18 cellular contexts compared by ENCODE assay signal in genomic region chr11:118877487-118878173, GRCh38. TPM values are rescaled to one million over a fixed set of nuclear protein-coding genes. Genes with fewer than 3 reads are reported as not detected.
A peak's percentile ranks its signal among the peaks of the same experiment; 100 is the strongest.
DNase-seq lines count a peak whose midpoint lies in the region; ATAC-seq lines count a peak whose summit lies in the region.
"Had no signal": no experiment of that assay in that cellular context is flagged by ENCODE, and none has a peak within 500 bp of the region (broad histone marks: within the 10 kb centered on the region; RNA-seq: fewer than 3 reads in every experiment).

No MANE protein-coding gene starts in this region.

- no peak overlapping the region for H3K4me3 Mint-ChIP-seq in activated CD4-positive, alpha-beta T cell treated with anti-CD3 and anti-CD28 coated beads, Interleukin-2, amount 10 ng/mL, durations not matched to agents 7 days and 5 days
- H3K4me3 Mint-ChIP-seq in activated naive CD8-positive, alpha-beta T cell treated with anti-CD3 and anti-CD28 coated beads, Interleukin-2, amount 10 ng/mL, durations not matched to agents 7 days and 5 days = peak overlapping the region; percentile 81

- H2AFZ ChIP-seq in trophoblast cell (ENCODE audit: insufficient read depth, low read length, poor library complexity) = no peak overlapping the region

- H3K79me2 ChIP-seq in trophoblast cell (ENCODE audit: control insufficient read depth, insufficient read depth, low read length, poor library complexity) = no peaks in the 10 kb centered on the region

- no peak overlapping the region for H3K4me3 ChIP-seq in trophoblast cell (ENCODE audit: low read depth, low read length)
- H3K4me3 ChIP-seq in aorta (ENCODE audit: low read length in 2 of 2) = no peak overlapping the region

- peaks cover 12% of the 10 kb centered on the region for H3K79me1 ChIP-seq in trophoblast cell (ENCODE audit: low read length)

- H3K36me3 ChIP-seq in KOPT-K1 (ENCODE audit: insufficient read depth, low read length) (no peaks in the 10 kb centered on the region), trophoblast cell (ENCODE audit: control insufficient read depth in 1 of 2, insufficient read depth in 2 of 2, low read length in 2 of 2) (no peaks in the 10 kb centered on the region), aorta (ENCODE audit: control insufficient read depth in 1 of 2, insufficient read depth in 2 of 2, low read length in 1 of 2) (no peaks in the 10 kb centered on the region)

- H4K8ac ChIP-seq in trophoblast cell (ENCODE audit: low read depth, low read length) = no peak overlapping the region

- peak overlapping the region; percentile 53 for H2BK12ac ChIP-seq in trophoblast cell (ENCODE audit: low read length)

- no peak overlapping the region for H3K4me2 ChIP-seq in trophoblast cell (ENCODE audit: low read length)

- peak overlapping the region; percentile 92 for H2BK120ac ChIP-seq in trophoblast cell (ENCODE audit: insufficient read depth, low read length, poor library complexity)

- H3K4me1 ChIP-seq in trophoblast cell (ENCODE audit: control insufficient read depth in 1 of 2, insufficient read depth in 2 of 2, low read length in 2 of 2) = peaks cover 7 to 20% of the 10 kb centered on the region in 2 experiments
- H3K4me1 ChIP-seq in aorta (ENCODE audit: control insufficient read depth in 1 of 2, insufficient read depth in 2 of 2, low read length in 2 of 2) = no peaks in the 10 kb centered on the region
- H3K4me1 ChIP-seq: foreskin keratinocyte had no signal

- H3K9me3 ChIP-seq in KOPT-K1 (ENCODE audit: insufficient read depth, low read length, poor library complexity, severe bottlenecking) (no peaks in the 10 kb centered on the region), trophoblast cell (ENCODE audit: insufficient read depth, low read depth, low read length) (peaks cover 5% of the 10 kb centered on the region), aorta (ENCODE audit: control insufficient read depth, low read length) (no peaks in the 10 kb centered on the region)

- WGBS in trophoblast cell (ENCODE audit: extremely low coverage, insufficient coverage, insufficient read length) = no CpG with 5 or more reads among the region's 11 CpGs
- 91% methylated on average over 11 of the region's 11 CpGs for WGBS in aorta, 2 donors

- H3K27ac ChIP-seq in KOPT-K1 (ENCODE audit: low read depth, low read length, poor library complexity, severe bottlenecking) (peak overlapping the region; percentile 88), trophoblast cell (ENCODE audit: low read depth, low read length) (peak overlapping the region; percentile 83), aorta (ENCODE audit: low read depth in 1 of 2, low read length in 2 of 2) (no peak overlapping the region)
- H3K27ac ChIP-seq: foreskin keratinocyte had no signal

- intact Hi-C loops in aorta (cut with DNase I) = no loop called here

- H4K91ac ChIP-seq in trophoblast cell (ENCODE audit: low read depth, low read length) = peak overlapping the region; percentile 90

- H3K27ac Mint-ChIP-seq in activated CD4-positive, alpha-beta T cell treated with anti-CD3 and anti-CD28 coated beads, Interleukin-2, amount 10 ng/mL, durations not matched to agents 7 days and 5 days = peak overlapping the region; percentile 97
- H3K27ac Mint-ChIP-seq in activated naive CD8-positive, alpha-beta T cell treated with anti-CD3 and anti-CD28 coated beads, Interleukin-2, amount 10 ng/mL, durations not matched to agents 7 days and 5 days = peak overlapping the region; percentile 99

- peak overlapping the region; percentile 77 for H2BK5ac ChIP-seq in trophoblast cell (ENCODE audit: low read depth, low read length, poor library complexity)

- peaks cover 91% of the 10 kb centered on the region for H3K4me1 Mint-ChIP-seq in activated CD4-positive, alpha-beta T cell treated with anti-CD3 and anti-CD28 coated beads, Interleukin-2, amount 10 ng/mL, durations not matched to agents 7 days and 5 days
- peaks cover 74% of the 10 kb centered on the region for H3K4me1 Mint-ChIP-seq in activated naive CD8-positive, alpha-beta T cell treated with anti-CD3 and anti-CD28 coated beads, Interleukin-2, amount 10 ng/mL, durations not matched to agents 7 days and 5 days

- CTCF ChIA-PET in activated CD4-positive, alpha-beta T cell treated with anti-CD3 and anti-CD28 coated beads, Interleukin-2, amount 10 ng/mL, durations not matched to agents 7 days and 5 days (lab: Charles Lee) = interaction anchor here (0.6 to 6.5 kb wide), 9 partner anchors 8 to 207 kb away, joined by 3 to 30 read pairs (median 4); no protein-coding TSS in a partner anchor

- H3K14ac ChIP-seq in trophoblast cell (ENCODE audit: low read length) = peak overlapping the region; percentile 56

- peak overlapping the region; percentile 66 for H2AK5ac ChIP-seq in trophoblast cell (ENCODE audit: low read length)

- H3K36me3 Mint-ChIP-seq in activated CD4-positive, alpha-beta T cell treated with anti-CD3 and anti-CD28 coated beads, Interleukin-2, amount 10 ng/mL, durations not matched to agents 7 days and 5 days (ENCODE audit: low read depth) = peaks cover 1% of the 10 kb centered on the region
- peaks cover 1% of the 10 kb centered on the region for H3K36me3 Mint-ChIP-seq in activated naive CD8-positive, alpha-beta T cell treated with anti-CD3 and anti-CD28 coated beads, Interleukin-2, amount 10 ng/mL, durations not matched to agents 7 days and 5 days

- H4K12ac ChIP-seq in trophoblast cell (ENCODE audit: low read depth, low read length) = no peak overlapping the region

- no peak overlapping the region for H3K4ac ChIP-seq in trophoblast cell (ENCODE audit: low read depth, low read length)

- POLR2A ChIA-PET in activated CD4-positive, alpha-beta T cell treated with anti-CD3 and anti-CD28 coated beads, Interleukin-2, amount 10 ng/mL, durations not matched to agents 7 days and 5 days (lab: Charles Lee) = no interaction called here
- POLR2A ChIA-PET in activated naive CD8-positive, alpha-beta T cell treated with anti-CD3 and anti-CD28 coated beads, Interleukin-2, amount 10 ng/mL, durations not matched to agents 7 days and 5 days (lab: Charles Lee) = interaction anchor here (0.6 to 5.7 kb wide), 9 partner anchors 8 to 300 kb away, joined by 3 to 111 read pairs (median 5); partner anchors contain the start of gene DDX6

- DNase-seq in activated CD4-positive, alpha-beta T cell treated with anti-CD3 and anti-CD28 coated beads, Interleukin-2, amount 10 ng/mL, durations not matched to agents 7 days and 5 days = no peak
- no peak for DNase-seq in activated CD4-positive, alpha-beta T cell treated with anti-CD3 and anti-CD28 coated beads, Interleukin-2, amount 50 U/mL, for 4 hours
- no peak for DNase-seq in activated naive CD8-positive, alpha-beta T cell treated with anti-CD3 and anti-CD28 coated beads, Interleukin-2, amount 10 ng/mL, durations not matched to agents 7 days and 5 days
- DNase-seq in trophoblast cell (no peak), aorta (no peak)
- DNase-seq in activated CD4-positive, CD25-positive, alpha-beta regulatory T cell (lab: John Stamatoyannopoulos, UW) = no peak
- DNase-seq: foreskin keratinocyte, NCI-H187 treated with DMSO at 0.1 percent for 48 hours, NCI-H524 treated with DMSO at 0.1 percent for 48 hours, PC-3 had no signal

- H3K23ac ChIP-seq in trophoblast cell (ENCODE audit: low read length) = no peak overlapping the region

- ATAC-seq in activated naive CD8-positive, alpha-beta T cell treated with anti-CD3 and anti-CD28 coated beads, Interleukin-2, amount 10 ng/mL, durations not matched to agents 7 days and 5 days (ENCODE audit: low read depth) = no peak
- ATAC-seq in HG03095 (IDR thresholded peaks at IDR 0.05; ENCODE audit: unreplicated experiment) (no peak), aorta (ENCODE audit: low FRiP score) (no peak)
- ATAC-seq: foreskin keratinocyte, PC-3 had no signal

- no peaks in the 10 kb centered on the region for H3K27me3 Mint-ChIP-seq in activated CD4-positive, alpha-beta T cell treated with anti-CD3 and anti-CD28 coated beads, Interleukin-2, amount 10 ng/mL, durations not matched to agents 7 days and 5 days
- no peaks in the 10 kb centered on the region for H3K27me3 Mint-ChIP-seq in activated naive CD8-positive, alpha-beta T cell treated with anti-CD3 and anti-CD28 coated beads, Interleukin-2, amount 10 ng/mL, durations not matched to agents 7 days and 5 days

- H3K9me3 Mint-ChIP-seq in activated CD4-positive, alpha-beta T cell treated with anti-CD3 and anti-CD28 coated beads, Interleukin-2, amount 10 ng/mL, durations not matched to agents 7 days and 5 days = no peaks in the 10 kb centered on the region
- H3K9me3 Mint-ChIP-seq in activated naive CD8-positive, alpha-beta T cell treated with anti-CD3 and anti-CD28 coated beads, Interleukin-2, amount 10 ng/mL, durations not matched to agents 7 days and 5 days = peaks cover 2% of the 10 kb centered on the region

- no peaks in the 10 kb centered on the region for H3K27me3 ChIP-seq in trophoblast cell (ENCODE audit: insufficient read depth, low read length)
- H3K27me3 ChIP-seq in aorta (ENCODE audit: control insufficient read depth in 1 of 2, insufficient read depth in 2 of 2, low read length in 1 of 2) = no peaks in the 10 kb centered on the region
- H3K27me3 ChIP-seq: foreskin keratinocyte had no signal

- no peak overlapping the region for H3K9ac ChIP-seq in trophoblast cell (ENCODE audit: low read length)

- H3K18ac ChIP-seq in trophoblast cell (ENCODE audit: low read length) = no peak overlapping the region

RNA-seq across cellular contexts. Expression of gene CXCR5, which starts 6.1 kb away (rescaled TPM):
- under 1 TPM; 0.50 to 0.52 TPM for total RNA-seq in activated CD4-positive, alpha-beta T cell treated with anti-CD3 and anti-CD28 coated beads, Interleukin-2, amount 10 ng/mL, durations not matched to agents 7 days and 5 days
- total RNA-seq in activated naive CD8-positive, alpha-beta T cell treated with anti-CD3 and anti-CD28 coated beads, Interleukin-2, amount 10 ng/mL, durations not matched to agents 7 days and 5 days = 1 to 10 TPM; 1.9 to 2.2 TPM
- polyA plus RNA-seq in trophoblast cell (2013) = 0.03 and 0.06 TPM in 2 replicates
- total RNA-seq in aorta = under 1 TPM; 0.06 to 0.27 TPM
- polyA plus RNA-seq in aorta = under 1 TPM; 0.13 to 0.69 TPM
- total RNA-seq: cardiac septum, foreskin keratinocyte, HT-29, M059J, myocyte, PC-3, pulmonary artery endothelial cell, temporal lobe had no signal
- polyA plus RNA-seq: foreskin keratinocyte had no signal

RNA-seq across cellular contexts. Expression of gene BCL9L, which starts 48.1 kb away (rescaled TPM):
- total RNA-seq in activated CD4-positive, alpha-beta T cell treated with anti-CD3 and anti-CD28 coated beads, Interleukin-2, amount 10 ng/mL, durations not matched to agents 7 days and 5 days = 100 to 1,000 TPM; 103 to 109 TPM
- 100 to 1,000 TPM; 116 to 128 TPM for total RNA-seq in activated naive CD8-positive, alpha-beta T cell treated with anti-CD3 and anti-CD28 coated beads, Interleukin-2, amount 10 ng/mL, durations not matched to agents 7 days and 5 days
- 187 and 191 TPM in 2 replicates for polyA plus RNA-seq in trophoblast cell (2013)
- total RNA-seq in aorta = 10 to 100 TPM; 73.5 to 92.9 TPM
- polyA plus RNA-seq in aorta = 10 to 100 TPM; 12.5 to 21.1 TPM

Comparison
In these comparisons a context has a peak if more than half of its experiments do, and no peak if none do; other contexts are left out.
1. H3K27ac ChIP-seq: peak in KOPT-K1 (single experiment) and trophoblast cell (single experiment); none in aorta (0 of 2).